9 cellular contexts compared by ENCODE assay signal in genomic region chr13:114161644-114162532, GRCh38. TPM values are rescaled to one million over a fixed set of nuclear protein-coding genes. Genes with fewer than 3 reads are reported as not detected.
DNase-seq lines count a peak whose midpoint lies in the region; ATAC-seq, FAIRE-seq and TF ChIP-seq lines count a peak whose summit lies in the region.
"Had no signal": no experiment of that assay in that cellular context is flagged by ENCODE, and none has a peak within 500 bp of the region (broad histone marks: within the 10 kb centered on the region; RNA-seq: fewer than 3 reads in every experiment).

No MANE protein-coding gene starts in this region.

- no peak overlapping the region for H3K27ac Mint-ChIP-seq in type B pancreatic cell
- no peak overlapping the region for H3K27ac Mint-ChIP-seq in osteocyte (ENCODE audit: unreplicated experiment)

- H3K9me3 Mint-ChIP-seq in type B pancreatic cell (no peaks in the 10 kb centered on the region), osteocyte (ENCODE audit: unreplicated experiment) (no peaks in the 10 kb centered on the region)

- H3K27ac ChIP-seq in SJCRH30 (no peak overlapping the region), endothelial cell of umbilical vein (ENCODE audit: insufficient read depth, low read depth, low read length) (peak overlapping the region; percentile 63), pancreas (no peak overlapping the region)
- H3K27ac ChIP-seq: cardiac muscle cell had no signal

- H3K4me3 Mint-ChIP-seq in type B pancreatic cell (no peak overlapping the region), osteocyte (ENCODE audit: unreplicated experiment) (no peak overlapping the region)

- H3K4me3 ChIP-seq in H7 (ENCODE audit: insufficient read depth, low read depth, low read length) = no peak overlapping the region
- peak overlapping the region; percentile 37 for H3K4me3 ChIP-seq in SJCRH30
- no peak overlapping the region for H3K4me3 ChIP-seq in endothelial cell of umbilical vein (replicated peaks in 1 of 3; ENCODE audit: insufficient read depth in 1 of 3, low read depth in 1 of 3, low read length in 3 of 3)
- H3K4me3 ChIP-seq in pancreas = no peak overlapping the region
- H3K4me3 ChIP-seq: cardiac muscle cell had no signal

- intact Hi-C loops in endothelial cell of umbilical vein (cut with micrococcal nuclease) (loop anchor here (1.0 kb wide), 1 partner anchor 57 kb away; no protein-coding TSS in a partner anchor), pancreas (cut with DNase I) (no loop called here)

- H3K4me1 ChIP-seq in SJCRH30 (no peaks in the 10 kb centered on the region), endothelial cell of umbilical vein (ENCODE audit: control insufficient read depth, extremely low read depth, insufficient read depth, low read length) (peaks cover 25% of the 10 kb centered on the region), pancreas (no peaks in the 10 kb centered on the region)

- no peaks in the 10 kb centered on the region for H3K79me2 ChIP-seq in endothelial cell of umbilical vein (ENCODE audit: control insufficient read depth, insufficient read depth, low read length)

- H3K36me3 Mint-ChIP-seq in type B pancreatic cell = no peaks in the 10 kb centered on the region
- H3K36me3 Mint-ChIP-seq in osteocyte (ENCODE audit: unreplicated experiment) = no peaks in the 10 kb centered on the region

- H3K27me3 ChIP-seq in H7 (ENCODE audit: control insufficient read depth, insufficient read depth, low read length) (no peaks in the 10 kb centered on the region), SJCRH30 (no peaks in the 10 kb centered on the region), endothelial cell of umbilical vein (ENCODE audit: control insufficient read depth in 2 of 2, insufficient read depth in 2 of 2, low read length in 2 of 2) (peaks cover 4 to 9% of the 10 kb centered on the region in 2 experiments), pancreas (no peaks in the 10 kb centered on the region)
- H3K27me3 ChIP-seq: cardiac muscle cell had no signal

- peaks cover 5% of the 10 kb centered on the region for H3K4me1 Mint-ChIP-seq in type B pancreatic cell (ENCODE audit: unreplicated experiment)
- peaks cover 6% of the 10 kb centered on the region for H3K4me1 Mint-ChIP-seq in osteocyte (ENCODE audit: unreplicated experiment)

- FAIRE-seq in endothelial cell of umbilical vein (lab: Jason Lieb, UNC) (peak; percentile 93), pancreas (lab: Jason Lieb, UNC) (no peak)

- 65% methylated on average over 32 of the region's 32 CpGs for WGBS in pancreas, 2 donors

- POLR2A ChIA-PET in endothelial cell of umbilical vein (lab: Charles Lee) = interaction anchor here (0.9 kb wide), 1 partner anchor 30 kb away, joined by 4 read pairs; the partner anchor contains the start of gene RASA3

- H3K9me1 ChIP-seq in endothelial cell of umbilical vein (replicated peaks; ENCODE audit: control insufficient read depth, extremely low read depth, insufficient read depth, low read length) = no peaks in the 10 kb centered on the region

- ATAC-seq in pancreas (peak in 3 of 4 donors; percentile 57 to 83 (median 83)), HG03025 (IDR thresholded peaks at IDR 0.05; ENCODE audit: low FRiP score, unreplicated experiment) (no peak)

- no peak overlapping the region for H3K9ac ChIP-seq in endothelial cell of umbilical vein (replicated peaks; ENCODE audit: extremely low read depth, insufficient read depth, low read length)

- peak; percentile 60 for DNase-seq in H7
- DNase-seq in SJCRH30 = peak; percentile 22 to 41
- peak; percentile 55 for DNase-seq in endothelial cell of umbilical vein (ENCODE audit: low read depth, low spot score)
- peak in 2 of 6 donors; percentile 43 to 48 for DNase-seq in pancreas
- DNase-seq in type B pancreatic cell (ENCODE audit: extremely low spot score, unreplicated experiment) = no peak
- no peak for DNase-seq in cerebellar cortex (ENCODE audit: low spot score)
- DNase-seq in osteocyte (ENCODE audit: extremely low spot score, unreplicated experiment) = no peak

- H3K27me3 Mint-ChIP-seq in type B pancreatic cell (peaks cover 28% of the 10 kb centered on the region), osteocyte (ENCODE audit: unreplicated experiment) (peaks cover 42% of the 10 kb centered on the region)

- H3K9me3 ChIP-seq in SJCRH30 (replicated peaks) (no peaks in the 10 kb centered on the region), endothelial cell of umbilical vein (replicated peaks; ENCODE audit: control insufficient read depth, insufficient read depth, low read length) (no peaks in the 10 kb centered on the region), pancreas (no peaks in the 10 kb centered on the region)

- no peak for TF ChIP-seq CTCF in endothelial cell of umbilical vein (IDR thresholded peaks at IDR 0.05; ENCODE audit: extremely low read depth in 1 of 2, insufficient read depth in 1 of 2, low read depth in 1 of 2, low read length in 2 of 2)
- TF ChIP-seq CTCF in pancreas (IDR thresholded peaks at IDR 0.05) = no peak
- TF ChIP-seq CTCF in type B pancreatic cell (conservative IDR thresholded peaks at IDR 0.05) = no peak
- no peak for TF ChIP-seq CTCF in osteocyte (IDR thresholded peaks at IDR 0.05)

- H3K36me3 ChIP-seq in H7 (replicated peaks; ENCODE audit: control insufficient read depth, insufficient read depth, low read length) (no peaks in the 10 kb centered on the region), SJCRH30 (no peaks in the 10 kb centered on the region), endothelial cell of umbilical vein (ENCODE audit: control insufficient read depth in 2 of 2, extremely low read depth in 1 of 2, insufficient read depth in 2 of 2, low read length in 2 of 2) (no peaks in the 10 kb centered on the region), pancreas (no peaks in the 10 kb centered on the region)
- H3K36me3 ChIP-seq: cardiac muscle cell had no signal

- CTCF ChIA-PET in endothelial cell of umbilical vein (lab: Charles Lee) = interaction anchor here (0.7 to 1.6 kb wide), 8 partner anchors 9 to 65 kb away, joined by 3 to 9 read pairs (median 4); no protein-coding TSS in a partner anchor

- TF ChIP-seq POLR2A in endothelial cell of umbilical vein (IDR thresholded peaks at IDR 0.05; ENCODE audit: low read depth, low read length) = no peak

- peak overlapping the region; percentile 18 for H3K4me2 ChIP-seq in endothelial cell of umbilical vein (ENCODE audit: insufficient read depth, low read length)

- dilution Hi-C loops in endothelial cell of umbilical vein (cut with MboI; ENCODE audit: extremely low pct_ligation_motif_present, low sequenced_read_pairs) = no loop called here

- no peaks in the 10 kb centered on the region for H4K20me1 ChIP-seq in endothelial cell of umbilical vein (replicated peaks; ENCODE audit: control insufficient read depth, extremely low read depth, insufficient read depth, low read length)

- H2AFZ ChIP-seq in endothelial cell of umbilical vein (ENCODE audit: low read depth, low read length) = peak overlapping the region; percentile 28

- BruUV-seq in endothelial cell of umbilical vein (replicated peaks; lab: Mats Ljungman, UMichigan) = no TSS peak

TF ChIP-seq in endothelial cell of umbilical vein, 7 proteins besides CTCF, POLR2A, EP300 and RAD21:
- TF ChIP-seq POLR2AphosphoS5 (IDR thresholded peaks at IDR 0.05; ENCODE audit: insufficient read depth, low read depth, low read length) = peak; percentile 36
- TF ChIP-seq EZH2 (IDR thresholded peaks at IDR 0.05; ENCODE audit: borderline replicate concordance, low read depth, low read length, severe bottlenecking) = no peak

RNA-seq across cellular contexts. Expression of gene CFAP97D2, which starts 17.2 kb away (rescaled TPM):
- not detected in 2 replicates for total RNA-seq in H7 (2014; rRNA removed; shearing (Covaris generic))
- 0.58 and 0.71 TPM in 2 replicates for total RNA-seq in SJCRH30 (2014; rRNA removed; shearing (Covaris generic))
- total RNA-seq in endothelial cell of umbilical vein (not detected in 2 replicates), pancreas (1 to 10 TPM in 5 of 6 donors, under 1 TPM in 1; 0.75 to 5.8 (median 3.3) TPM), type B pancreatic cell (ENCODE audit: low replicate concordance) (not detected in 2 replicates), osteocyte (not detected in 2 replicates)
- polyA plus RNA-seq in endothelial cell of umbilical vein (0.13 TPM in 1 of 2 replicates, not detected in the other), pancreas (1 to 10 TPM; 1.2 to 3.0 TPM)
- not detected in 2 replicates for polyA plus RNA-seq in endothelial cell of umbilical vein (2011; cell fraction: cytosol; rRNA removed)
- polyA plus RNA-seq in endothelial cell of umbilical vein (2011; cell fraction: nucleus; rRNA removed) = not detected in 2 replicates
- polyA plus RNA-seq in endothelial cell of umbilical vein (2012) = not detected in 2 replicates
- not detected in 2 replicates for polyA minus RNA-seq in endothelial cell of umbilical vein
- polyA minus RNA-seq in endothelial cell of umbilical vein (2011; cell fraction: cytosol; rRNA and poly(A)+ RNA removed) = not detected
- polyA minus RNA-seq in endothelial cell of umbilical vein (2011; cell fraction: nucleus; rRNA and poly(A)+ RNA removed) = not detected in 2 replicates
- total RNA-seq: cardiac muscle cell had no signal
- polyA plus RNA-seq: cardiac muscle cell had no signal

RNA-seq across cellular contexts. Expression of gene RASA3, which starts 29.5 kb away (rescaled TPM):
- total RNA-seq in H7 (2014; rRNA removed; shearing (Covaris generic)) = 15.3 and 16.5 TPM in 2 replicates
- total RNA-seq in SJCRH30 (2014; rRNA removed; shearing (Covaris generic)) = 18.6 and 20.5 TPM in 2 replicates
- total RNA-seq in endothelial cell of umbilical vein (51.2 and 53.8 TPM in 2 replicates), pancreas (10 to 100 TPM in 3 of 6 donors, 1 to 10 TPM in 3; 7.1 to 11.2 (median 10.1) TPM), type B pancreatic cell (ENCODE audit: low replicate concordance) (1.9 and 9.3 TPM in 2 replicates), osteocyte (44.8 and 45.5 TPM in 2 replicates)
- polyA plus RNA-seq in endothelial cell of umbilical vein (22.5 and 26.5 TPM in 2 replicates), pancreas (1 to 10 TPM; 5.7 to 6.5 TPM)
- 35.6 and 36.3 TPM in 2 replicates for polyA plus RNA-seq in endothelial cell of umbilical vein (2011; cell fraction: cytosol; rRNA removed)
- 51.2 and 56.7 TPM in 2 replicates for polyA plus RNA-seq in endothelial cell of umbilical vein (2011; cell fraction: nucleus; rRNA removed)
- 41.1 and 42.8 TPM in 2 replicates for polyA plus RNA-seq in endothelial cell of umbilical vein (2012)
- 34.5 and 39.0 TPM in 2 replicates for polyA minus RNA-seq in endothelial cell of umbilical vein
- polyA minus RNA-seq in endothelial cell of umbilical vein (2011; cell fraction: cytosol; rRNA and poly(A)+ RNA removed) = 5.5 TPM
- 20.8 and 28.6 TPM in 2 replicates for polyA minus RNA-seq in endothelial cell of umbilical vein (2011; cell fraction: nucleus; rRNA and poly(A)+ RNA removed)

Comparison
In these comparisons a context has a peak if more than half of its experiments do, and no peak if none do; other contexts are left out.
1. DNase-seq: peak in H7 (single experiment), SJCRH30 (2 of 2) and endothelial cell of umbilical vein (single experiment); none in type B pancreatic cell (single experiment), cerebellar cortex (single experiment) and osteocyte (single experiment).